ENCODE assay signal across 26 cellular contexts in genomic region chr2:101981066-101981465, GRCh38. TPM values are rescaled to one million over a fixed set of nuclear protein-coding genes. Genes with fewer than 3 reads are reported as not detected.
DNase-seq lines count a peak whose midpoint lies in the region; ATAC-seq, FAIRE-seq and TF ChIP-seq lines count a peak whose summit lies in the region.
"Had no signal": no experiment of that assay in that cellular context is flagged by ENCODE, and none has a peak within 500 bp of the region (broad histone marks: within the 10 kb centered on the region; RNA-seq: fewer than 3 reads in every experiment).

No MANE protein-coding gene starts in this region.

- dilution Hi-C loops in keratinocyte (cut with MboI; ENCODE audit: extremely low pct_ligation_motif_present, low sequenced_read_pairs): no loop called here

- H4K20me1 ChIP-seq in astrocyte (ENCODE audit: insufficient read depth, low read length): no peaks in the 10 kb centered on the region
- H4K20me1 ChIP-seq in keratinocyte (ENCODE audit: control insufficient read depth, extremely low read depth, insufficient read depth, low read length): no peaks in the 10 kb centered on the region

- H3K4me3 Mint-ChIP-seq in activated CD8-positive, alpha-beta T cell treated with anti-CD3 and anti-CD28 coated beads, Interleukin-2, amount 10 ng/mL, durations not matched to agents 7 days and 5 days: no peak overlapping the region
- no peak overlapping the region for H3K4me3 Mint-ChIP-seq in activated CD8-positive, alpha-beta T cell treated with anti-CD3 and anti-CD28 coated beads for 36 hours
- H3K4me3 Mint-ChIP-seq in astrocyte (ENCODE audit: unreplicated experiment): no peak overlapping the region
- H3K4me3 Mint-ChIP-seq: CD8-positive, alpha-beta memory T cell had no signal

- POLR2A ChIA-PET in activated CD8-positive, alpha-beta T cell treated with anti-CD3 and anti-CD28 coated beads, Interleukin-2, amount 10 ng/mL, durations not matched to agents 7 days and 5 days (lab: Charles Lee): interaction anchor here (0.5 kb wide), 1 partner anchor 479 kb away, joined by 6 read pairs; no protein-coding TSS in a partner anchor
- POLR2A ChIA-PET in activated CD8-positive, alpha-beta T cell treated with anti-CD3 and anti-CD28 coated beads for 36 hours (lab: Charles Lee): no interaction called here

- H3K9ac ChIP-seq in astrocyte (ENCODE audit: low read length) (no peak overlapping the region), keratinocyte (ENCODE audit: control insufficient read depth, extremely low read depth, insufficient read depth, low read length) (no peak overlapping the region)

- 92% methylated on average over 5 of the region's 5 CpGs for WGBS in thymus

- no peak for TF ChIP-seq CTCF in activated CD8-positive, alpha-beta T cell treated with anti-CD3 and anti-CD28 coated beads for 36 hours (IDR thresholded peaks at IDR 0.05)
- TF ChIP-seq CTCF in astrocyte (IDR thresholded peaks at IDR 0.05; ENCODE audit: insufficient read depth, low read depth, low read length): no peak
- no peak for TF ChIP-seq CTCF in keratinocyte (optimal IDR thresholded peaks at IDR 0.05 in 1 of 3, IDR thresholded peaks at IDR 0.05 in 1 of 3, conservative IDR thresholded peaks at IDR 0.05 in 1 of 3; ENCODE audit: extremely low read depth in 1 of 3, insufficient read depth in 2 of 3, low read length in 3 of 3)

- peaks cover 20% of the 10 kb centered on the region for H3K4me1 Mint-ChIP-seq in activated CD8-positive, alpha-beta T cell treated with anti-CD3 and anti-CD28 coated beads, Interleukin-2, amount 10 ng/mL, durations not matched to agents 7 days and 5 days (ENCODE audit: low read depth)
- peaks cover 11% of the 10 kb centered on the region for H3K4me1 Mint-ChIP-seq in activated CD8-positive, alpha-beta T cell treated with anti-CD3 and anti-CD28 coated beads for 36 hours (ENCODE audit: low read depth)
- peaks cover 6% of the 10 kb centered on the region for H3K4me1 Mint-ChIP-seq in astrocyte (ENCODE audit: low read depth, unreplicated experiment)

- H3K9me1 ChIP-seq in keratinocyte (ENCODE audit: control insufficient read depth, extremely low read depth, insufficient read depth, low read length): no peaks in the 10 kb centered on the region

- no peak for DNase-seq in activated CD8-positive, alpha-beta T cell treated with anti-CD3 and anti-CD28 coated beads, Interleukin-2, amount 10 ng/mL, durations not matched to agents 7 days and 5 days
- no peak for DNase-seq in activated CD8-positive, alpha-beta T cell treated with anti-CD3 and anti-CD28 coated beads for 36 hours
- no peak for DNase-seq in astrocyte (ENCODE audit: low read depth)
- no peak for DNase-seq in keratinocyte (ENCODE audit: low read depth, low spot score)
- DNase-seq in NCI-H1417 (lab: John Stamatoyannopoulos, UW): no peak
- no peak for DNase-seq in DMS 273 (lab: John Stamatoyannopoulos, UW; ENCODE audit: unreplicated experiment)
- DNase-seq: 8988T, AML-193, C1 segment of cervical spinal cord, Calu3, GOT3, KBM-7, NCI-H1092, NCI-H146, NCI-H2029, NCI-H226, NCI-H510A treated with DMSO at 0.1 percent for 48 hours, NCI-H748 treated with DMSO at 0.1 percent for 48 hours had no signal

- no peaks in the 10 kb centered on the region for H3K79me2 ChIP-seq in astrocyte (ENCODE audit: insufficient read depth, low read length)
- H3K79me2 ChIP-seq in keratinocyte (ENCODE audit: control insufficient read depth, insufficient read depth, low read length): no peaks in the 10 kb centered on the region

- H2AFZ ChIP-seq in astrocyte (ENCODE audit: low read depth, low read length) (no peak overlapping the region), keratinocyte (ENCODE audit: control insufficient read depth, low read length) (peak overlapping the region; percentile 12)

- H3K4me1 ChIP-seq in astrocyte (ENCODE audit: insufficient read depth, low read length) (no peaks in the 10 kb centered on the region), keratinocyte (ENCODE audit: control insufficient read depth, extremely low read depth, insufficient read depth, low read length) (peaks cover 54% of the 10 kb centered on the region), thymus (ENCODE audit: control insufficient read depth, insufficient read depth, low read length) (no peaks in the 10 kb centered on the region)

- H3K27ac ChIP-seq in astrocyte (ENCODE audit: low read depth, low read length) (no peak overlapping the region), keratinocyte (ENCODE audit: control insufficient read depth, insufficient read depth, low read length) (peak overlapping the region; percentile 29), thymus (ENCODE audit: low read depth) (peak overlapping the region; percentile 52)
- H3K27ac ChIP-seq: HL-60 had no signal

- H3K4me3 ChIP-seq in astrocyte (ENCODE audit: insufficient read depth, low read depth, low read length): no peak overlapping the region
- H3K4me3 ChIP-seq in keratinocyte (ENCODE audit: control insufficient read depth in 2 of 3, extremely low read depth in 1 of 3, insufficient read depth in 2 of 3, low read depth in 1 of 3, low read length in 3 of 3): no peak overlapping the region
- H3K4me3 ChIP-seq in thymus (ENCODE audit: low read length): no peak overlapping the region

- no peaks in the 10 kb centered on the region for H3K9me3 Mint-ChIP-seq in activated CD8-positive, alpha-beta T cell treated with anti-CD3 and anti-CD28 coated beads, Interleukin-2, amount 10 ng/mL, durations not matched to agents 7 days and 5 days (ENCODE audit: insufficient read depth)
- no peaks in the 10 kb centered on the region for H3K9me3 Mint-ChIP-seq in activated CD8-positive, alpha-beta T cell treated with anti-CD3 and anti-CD28 coated beads for 36 hours
- no peaks in the 10 kb centered on the region for H3K9me3 Mint-ChIP-seq in astrocyte (ENCODE audit: unreplicated experiment)
- H3K9me3 Mint-ChIP-seq: CD8-positive, alpha-beta memory T cell had no signal

- intact Hi-C loops in activated CD8-positive, alpha-beta T cell treated with anti-CD3 and anti-CD28 coated beads for 36 hours (cut with micrococcal nuclease): no loop called here

- peaks cover 2% of the 10 kb centered on the region for H3K27me3 Mint-ChIP-seq in activated CD8-positive, alpha-beta T cell treated with anti-CD3 and anti-CD28 coated beads, Interleukin-2, amount 10 ng/mL, durations not matched to agents 7 days and 5 days (ENCODE audit: low read depth)
- no peaks in the 10 kb centered on the region for H3K27me3 Mint-ChIP-seq in activated CD8-positive, alpha-beta T cell treated with anti-CD3 and anti-CD28 coated beads for 36 hours
- H3K27me3 Mint-ChIP-seq in astrocyte (ENCODE audit: low read depth, unreplicated experiment): peaks cover 10% of the 10 kb centered on the region

- H3K27me3 ChIP-seq in astrocyte (ENCODE audit: insufficient read depth, low read length) (no peaks in the 10 kb centered on the region), keratinocyte (ENCODE audit: control insufficient read depth, extremely low read depth, insufficient read depth, low read length) (no peaks in the 10 kb centered on the region), thymus (ENCODE audit: control insufficient read depth, insufficient read depth) (no peaks in the 10 kb centered on the region)

- H3K36me3 ChIP-seq in astrocyte (ENCODE audit: insufficient read depth, low read length) (no peaks in the 10 kb centered on the region), keratinocyte (ENCODE audit: control insufficient read depth in 2 of 2, extremely low read depth in 1 of 2, insufficient read depth in 2 of 2, low read length in 2 of 2) (no peaks in the 10 kb centered on the region), thymus (ENCODE audit: control insufficient read depth, insufficient read depth) (no peaks in the 10 kb centered on the region)

- no peak for FAIRE-seq in astrocyte (lab: Jason Lieb, UNC)
- FAIRE-seq in keratinocyte (lab: Jason Lieb, UNC): no peak
- FAIRE-seq: G401.6, GM12892 had no signal

- CTCF ChIA-PET in activated CD8-positive, alpha-beta T cell treated with anti-CD3 and anti-CD28 coated beads, Interleukin-2, amount 10 ng/mL, durations not matched to agents 7 days and 5 days (lab: Charles Lee): interaction anchor here (0.5 to 0.7 kb wide), 2 partner anchors 10 to 33 kb away, joined by 3 read pairs; no protein-coding TSS in a partner anchor
- CTCF ChIA-PET in activated CD8-positive, alpha-beta T cell treated with anti-CD3 and anti-CD28 coated beads for 36 hours (lab: Charles Lee): interaction anchor here (0.6 kb wide), 1 partner anchor 39 kb away, joined by 3 read pairs; no protein-coding TSS in a partner anchor

- H3K27ac Mint-ChIP-seq in activated CD8-positive, alpha-beta T cell treated with anti-CD3 and anti-CD28 coated beads, Interleukin-2, amount 10 ng/mL, durations not matched to agents 7 days and 5 days: no peak overlapping the region
- no peak overlapping the region for H3K27ac Mint-ChIP-seq in activated CD8-positive, alpha-beta T cell treated with anti-CD3 and anti-CD28 coated beads for 36 hours
- H3K27ac Mint-ChIP-seq in astrocyte (ENCODE audit: unreplicated experiment): peak overlapping the region; percentile 53

- no peaks in the 10 kb centered on the region for H3K36me3 Mint-ChIP-seq in activated CD8-positive, alpha-beta T cell treated with anti-CD3 and anti-CD28 coated beads, Interleukin-2, amount 10 ng/mL, durations not matched to agents 7 days and 5 days (ENCODE audit: low read depth)
- H3K36me3 Mint-ChIP-seq in activated CD8-positive, alpha-beta T cell treated with anti-CD3 and anti-CD28 coated beads for 36 hours (ENCODE audit: low read depth): no peaks in the 10 kb centered on the region
- no peaks in the 10 kb centered on the region for H3K36me3 Mint-ChIP-seq in astrocyte (ENCODE audit: low read depth, unreplicated experiment)

- ATAC-seq in activated CD8-positive, alpha-beta T cell treated with anti-CD3 and anti-CD28 coated beads, Interleukin-2, amount 10 ng/mL, durations not matched to agents 7 days and 5 days: peak; percentile 19
- no peak for ATAC-seq in activated CD8-positive, alpha-beta T cell treated with anti-CD3 and anti-CD28 coated beads for 36 hours
- ATAC-seq: HCT116, Panc1 had no signal

- H3K4me2 ChIP-seq in astrocyte (ENCODE audit: low read length): no peak overlapping the region
- peak overlapping the region; percentile 34 for H3K4me2 ChIP-seq in keratinocyte (ENCODE audit: control insufficient read depth, extremely low read depth, insufficient read depth, low read depth, low read length)

- no peaks in the 10 kb centered on the region for H3K9me3 ChIP-seq in astrocyte (ENCODE audit: insufficient read depth, low read depth, low read length)
- H3K9me3 ChIP-seq in keratinocyte (ENCODE audit: control insufficient read depth, low read depth, low read length): no peaks in the 10 kb centered on the region
- H3K9me3 ChIP-seq in thymus (ENCODE audit: control insufficient read depth): no peaks in the 10 kb centered on the region

RNA-seq across cellular contexts. Expression of gene IL1R2, which starts 10.7 kb away (rescaled TPM):
- total RNA-seq in activated CD8-positive, alpha-beta T cell treated with anti-CD3 and anti-CD28 coated beads, Interleukin-2, amount 10 ng/mL, durations not matched to agents 7 days and 5 days: not detected
- 1 to 10 TPM in 1 of 2 experiments, not detected in 1; 1.1 TPM for total RNA-seq in activated CD8-positive, alpha-beta T cell treated with anti-CD3 and anti-CD28 coated beads for 36 hours
- total RNA-seq in astrocyte: 0.34 TPM in 1 of 2 replicates, not detected in the other
- 24.6 to 57.3 TPM (median 47.7 TPM) in 3 replicates for polyA plus RNA-seq in keratinocyte
- 4.9 TPM for polyA plus RNA-seq in keratinocyte (2011; ENCODE audit: low read depth)
- polyA plus RNA-seq in keratinocyte (2011; cell fraction: cytosol; rRNA removed): 17.5 and 22.7 TPM in 2 replicates
- polyA plus RNA-seq in keratinocyte (2011; cell fraction: nucleus; rRNA removed): 21.9 and 23.7 TPM in 2 replicates
- polyA plus RNA-seq in keratinocyte (2012; ENCODE audit: low replicate concordance): 14.9 and 38.8 TPM in 2 replicates
- polyA minus RNA-seq in keratinocyte: 16.9 to 36.7 TPM (median 32.0 TPM) in 3 replicates
- 11.9 TPM for polyA minus RNA-seq in keratinocyte (2011; cell fraction: cytosol; rRNA and poly(A)+ RNA removed)
- polyA minus RNA-seq in keratinocyte (2011; cell fraction: nucleus; rRNA and poly(A)+ RNA removed): 9.6 and 10.4 TPM in 2 replicates
- 67.3 TPM for polyA plus RNA-seq in thymus
- total RNA-seq: Calu3, Daoy had no signal
- polyA plus RNA-seq: CD8-positive, alpha-beta memory T cell had no signal
